27 cellular contexts compared by ENCODE assay signal in the genomic region with DNA sequence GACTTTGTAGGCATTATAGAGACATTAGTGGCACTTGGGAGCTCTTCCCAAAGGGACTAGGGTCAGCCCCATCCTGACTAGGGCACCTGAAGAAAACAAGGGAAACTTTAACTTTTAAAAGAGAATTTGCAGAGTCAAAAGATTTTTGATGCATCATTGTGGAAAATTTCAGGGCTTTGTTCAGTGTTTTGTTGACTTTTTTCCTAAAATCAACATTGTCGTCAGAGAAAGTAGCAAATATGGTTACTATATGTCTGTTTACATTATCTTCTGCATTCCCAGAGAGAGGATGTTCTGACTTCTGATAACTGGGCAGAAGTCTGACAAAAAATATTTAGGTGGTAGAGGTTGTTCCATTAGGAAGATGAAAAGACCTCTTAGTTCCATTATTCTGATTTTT. TPM values are rescaled to one million over a fixed set of nuclear protein-coding genes. Genes with fewer than 3 reads are reported as not detected.
"Had no signal": no experiment of that assay in that cellular context is flagged by ENCODE, and none has a peak within 500 bp of the region (broad histone marks: within the 10 kb centered on the region; RNA-seq: fewer than 3 reads in every experiment).

No MANE protein-coding gene starts in this region.

- H3K27ac ChIP-seq: HL-60, PC-9, Peyer's patch, SJSA1, SK-N-MC had no signal

- H3K4me2 ChIP-seq: PC-9 had no signal

- H3K4me3 ChIP-seq: PC-9, Peyer's patch, SJSA1, SK-N-MC had no signal

- H3K36me3 ChIP-seq: Peyer's patch, SJSA1 had no signal

- FAIRE-seq: HTR-8/SVneo had no signal

- H3K9me3 ChIP-seq: Peyer's patch, SJSA1 had no signal

- H2AFZ ChIP-seq: PC-9 had no signal

- DNase-seq: KBM-7, MV-4-11, NCI-H1048, NCI-H1105, NCI-H1417, NCI-H1436 treated with DMSO at 0.1 percent for 48 hours, NCI-H1694, NCI-H187 treated with DMSO at 0.1 percent for 48 hours, NCI-H2029 treated with DMSO at 0.1 percent for 48 hours, NCI-H2171 treated with DMSO at 0.1 percent for 48 hours, NCI-H345, NCI-H446 treated with DMSO at 0.1 percent for 48 hours, NCI-H510A treated with DMSO at 0.1 percent for 48 hours, NCI-H526 treated with DMSO at 0.1 percent for 48 hours, NCI-H774, PC-9, Peyer's patch, Right ventricle myocardium superior, RPMI8226, SIG-M5 had no signal

- H3K27me3 ChIP-seq: Peyer's patch, SJSA1 had no signal

RNA-seq across cellular contexts. Expression of gene LUZP4, which starts 51.9 kb away (rescaled TPM):
- total RNA-seq: LHCN-M2, MCF 10A, OCI-LY7, PC-9, Peyer's patch, Right ventricle myocardium superior, SJSA1 had no signal
